Comparison of ENCODE assay signal across 25 cellular contexts in the genomic region with DNA sequence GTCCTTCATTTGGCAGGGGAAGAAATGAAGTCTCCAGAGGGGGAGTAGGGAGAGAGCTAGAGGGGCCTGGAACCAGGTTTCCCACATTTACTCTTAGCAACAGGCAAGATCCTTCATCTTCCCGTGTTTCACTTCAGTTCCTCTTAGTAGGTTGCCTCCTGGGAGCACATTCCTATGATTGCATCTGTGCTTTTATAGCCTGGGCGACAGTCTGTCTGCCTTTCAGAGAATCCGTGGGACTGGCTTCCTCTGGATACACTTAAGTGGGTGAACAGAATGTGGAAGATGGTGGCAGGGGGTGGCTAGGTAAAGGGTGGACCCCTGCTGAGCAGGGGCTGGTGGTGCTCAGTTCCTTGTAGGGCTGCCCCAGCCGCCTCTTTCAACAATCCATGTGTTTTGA.
"Had no signal": no experiment of that assay in that cellular context is flagged by ENCODE, and none has a peak within 500 bp of the region (broad histone marks: within the 10 kb centered on the region; RNA-seq: fewer than 3 reads in every experiment).

No MANE protein-coding gene starts in this region.

- ATAC-seq: left colon; lower lobe of right lung; natural killer cell treated with Interleukin-12 subunit alpha and Interleukin-12 subunit beta and Interleukin-15 and Interleukin-18, amount 100 ng/mL, for 72 hours; sciatic nerve; WTC11 had no signal

- H3K27ac Mint-ChIP-seq: activated CD4-positive, alpha-beta memory T cell treated with anti-CD3 and anti-CD28 coated beads for 36 hours; activated naive CD8-positive, alpha-beta T cell; activated T-helper 1 cell treated with anti-CD3 and anti-CD28 coated beads, Interleukin-12 subunit alpha, Interleukin-12 subunit beta, Interleukin-2, Interleukin-4 antibody, amounts not matched to agents 30 ng/mL and 10 ng/mL and 1 ng/mL, durations not matched to agents 14 hours and 24 hours and 36 hours; endodermal cell; immature natural killer cell; mesothelial cell of epicardium; natural killer cell treated with Interleukin-12 subunit alpha and Interleukin-12 subunit beta and Interleukin-15 and Interleukin-18, amount 100 ng/mL, for 72 hours; WTC11 had no signal

- H3K4me3 Mint-ChIP-seq: activated CD4-positive, alpha-beta memory T cell treated with anti-CD3 and anti-CD28 coated beads for 36 hours; activated naive CD8-positive, alpha-beta T cell; activated T-helper 1 cell treated with anti-CD3 and anti-CD28 coated beads, Interleukin-12 subunit alpha, Interleukin-12 subunit beta, Interleukin-2, Interleukin-4 antibody, amounts not matched to agents 30 ng/mL and 10 ng/mL and 1 ng/mL, durations not matched to agents 14 hours and 24 hours and 36 hours; endodermal cell; immature natural killer cell; mesothelial cell of epicardium; natural killer cell treated with Interleukin-12 subunit alpha and Interleukin-12 subunit beta and Interleukin-15 and Interleukin-18, amount 100 ng/mL, for 72 hours; WTC11 had no signal

- H3K36me3 Mint-ChIP-seq: activated naive CD8-positive, alpha-beta T cell; mesothelial cell of epicardium; natural killer cell treated with Interleukin-12 subunit alpha and Interleukin-12 subunit beta and Interleukin-15 and Interleukin-18, amount 100 ng/mL, for 72 hours; WTC11 had no signal

- DNase-seq: activated CD4-positive, alpha-beta memory T cell treated with anti-CD3 and anti-CD28 coated beads for 36 hours; activated CD4-positive, alpha-beta T cell treated with anti-CD3 and anti-CD28 coated beads for 4 hours; activated T-cell treated with anti-CD3 and anti-CD28 coated beads for 4 hours; amniotic stem cell; endodermal cell; foreskin melanocyte; head of caudate nucleus; immature natural killer cell; left colon; lower lobe of right lung; stimulated activated CD4-positive, alpha-beta T cell treated with anti-CD3 and anti-CD28 coated beads, Interleukin-12 subunit alpha, Interleukin-12 subunit beta, amount 100 ng/mL, for 4 hours; stimulated activated CD4-positive, alpha-beta T cell treated with anti-CD3 and anti-CD28 coated beads, Interleukin-1b, Interleukin-23, amount 100 ng/mL, for 48 hours; stimulated activated CD8-positive, alpha-beta memory T cell treated with anti-CD3 and anti-CD28 coated beads, Interleukin-4, amount 100 ng/mL, for 48 hours; stimulated activated naive CD4-positive, alpha-beta T cell treated with Interleukin-2 at 50 U/mL for 16 hours; substantia nigra; SW 1271; transverse colon had no signal

- H3K27me3 Mint-ChIP-seq: activated CD4-positive, alpha-beta memory T cell treated with anti-CD3 and anti-CD28 coated beads for 36 hours; activated naive CD8-positive, alpha-beta T cell; natural killer cell treated with Interleukin-12 subunit alpha and Interleukin-12 subunit beta and Interleukin-15 and Interleukin-18, amount 100 ng/mL, for 72 hours had no signal

- H3K36me3 ChIP-seq: cardiac muscle cell, lower lobe of right lung, transverse colon had no signal

- H3K4me3 ChIP-seq: cardiac muscle cell, lower lobe of right lung, transverse colon had no signal

- H3K27ac ChIP-seq: cardiac muscle cell, epithelial cell of prostate, lower lobe of right lung, transverse colon had no signal

- H3K9me3 Mint-ChIP-seq: activated CD4-positive, alpha-beta memory T cell treated with anti-CD3 and anti-CD28 coated beads for 36 hours; activated T-helper 1 cell treated with anti-CD3 and anti-CD28 coated beads, Interleukin-12 subunit alpha, Interleukin-12 subunit beta, Interleukin-2, Interleukin-4 antibody, amounts not matched to agents 30 ng/mL and 10 ng/mL and 1 ng/mL, durations not matched to agents 14 hours and 24 hours and 36 hours; endodermal cell; immature natural killer cell; mesothelial cell of epicardium; natural killer cell treated with Interleukin-12 subunit alpha and Interleukin-12 subunit beta and Interleukin-15 and Interleukin-18, amount 100 ng/mL, for 72 hours; WTC11 had no signal

- H3K27me3 ChIP-seq: cardiac muscle cell, transverse colon had no signal

- H3K9me3 ChIP-seq: lower lobe of right lung, transverse colon had no signal
